10 cellular contexts compared by ENCODE assay signal in the genomic region with DNA sequence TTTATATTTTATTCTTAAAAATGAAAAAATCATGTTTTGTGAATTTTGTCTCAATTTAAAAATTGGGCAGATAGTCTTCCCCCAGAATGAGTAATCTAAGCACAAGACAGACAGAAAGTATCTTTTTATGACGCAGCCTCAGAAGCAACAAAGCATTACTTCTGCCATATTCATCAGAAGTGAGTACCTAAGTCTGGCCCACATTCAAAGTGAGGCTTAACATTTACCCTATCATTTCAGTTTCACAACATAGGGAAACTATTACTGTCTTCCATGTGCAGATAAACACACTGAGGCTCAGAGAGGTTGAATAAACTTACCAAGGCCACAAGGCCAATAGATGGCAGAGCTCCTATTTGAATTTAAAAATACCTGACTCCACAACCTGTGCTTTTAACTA. TPM values are rescaled to one million over a fixed set of nuclear protein-coding genes. Genes with fewer than 3 reads are reported as not detected.
A peak's percentile ranks its signal among the peaks of the same experiment; 100 is the strongest.
DNase-seq lines count a peak whose midpoint lies in the region; ATAC-seq and TF ChIP-seq lines count a peak whose summit lies in the region.
"Had no signal": no experiment of that assay in that cellular context is flagged by ENCODE, and none has a peak within 500 bp of the region (broad histone marks: within the 10 kb centered on the region; RNA-seq: fewer than 3 reads in every experiment).

No MANE protein-coding gene starts in this region.

- H3K9me2 ChIP-seq in hepatocyte (replicated peaks; ENCODE audit: insufficient read depth) = no peaks in the 10 kb centered on the region

- H3K4me3 ChIP-seq in ACC112 (ENCODE audit: low read depth, low read length) (no peak overlapping the region), tibial artery (no peak overlapping the region), hepatocyte (no peak overlapping the region)

- no peak for DNase-seq in activated naive CD8-positive, alpha-beta T cell treated with anti-CD3 and anti-CD28 coated beads for 36 hours
- DNase-seq in tibial artery = no peak
- no peak for DNase-seq in activated gamma-delta T cell (lab: John Stamatoyannopoulos, UW)
- no peak for DNase-seq in hepatocyte (ENCODE audit: low spot score)
- DNase-seq in ureter (ENCODE audit: low spot score) = no peak
- DNase-seq: dermis blood vessel endothelial cell, NCI-H1694 treated with DMSO at 0.1 percent for 48 hours had no signal

- H4K20me1 ChIP-seq in hepatocyte (ENCODE audit: insufficient read depth, poor library complexity, severe bottlenecking) = no peaks in the 10 kb centered on the region

- H3K9me3 Mint-ChIP-seq in activated naive CD8-positive, alpha-beta T cell treated with anti-CD3 and anti-CD28 coated beads for 36 hours = no peaks in the 10 kb centered on the region

- TF ChIP-seq CTCF in tibial artery (IDR thresholded peaks at IDR 0.05) = no peak
- TF ChIP-seq CTCF in hepatocyte (IDR thresholded peaks at IDR 0.05; ENCODE audit: poor library complexity) = no peak

- intact Hi-C loops in tibial artery (cut with DNase I; ENCODE audit: low total_unique reads) = no loop called here

- H3K27me3 ChIP-seq in ACC112 (ENCODE audit: insufficient read depth, low read length) (no peaks in the 10 kb centered on the region), tibial artery (no peaks in the 10 kb centered on the region), hepatocyte (no peaks in the 10 kb centered on the region)

- H3K27ac ChIP-seq in ACC112 (ENCODE audit: low read depth, low read length) = peak overlapping the region; percentile 50; the same call in 1 of the 2 replicates
- no peak overlapping the region for H3K27ac ChIP-seq in tibial artery
- no peak overlapping the region for H3K27ac ChIP-seq in hepatocyte

- no peaks in the 10 kb centered on the region for H3K36me3 Mint-ChIP-seq in activated naive CD8-positive, alpha-beta T cell treated with anti-CD3 and anti-CD28 coated beads for 36 hours

- no peak overlapping the region for H3K4me2 ChIP-seq in hepatocyte

- no peaks in the 10 kb centered on the region for H3K36me3 ChIP-seq in ACC112 (ENCODE audit: insufficient read depth, low read length)
- H3K36me3 ChIP-seq in tibial artery = no peaks in the 10 kb centered on the region
- H3K36me3 ChIP-seq in hepatocyte (replicated peaks; ENCODE audit: insufficient read depth, low read depth) = no peaks in the 10 kb centered on the region

- H3K9me3 ChIP-seq in tibial artery = no peaks in the 10 kb centered on the region
- H3K9me3 ChIP-seq in hepatocyte (ENCODE audit: low read depth) = no peaks in the 10 kb centered on the region

- H3K27ac Mint-ChIP-seq in activated naive CD8-positive, alpha-beta T cell treated with anti-CD3 and anti-CD28 coated beads for 36 hours = peak overlapping the region; percentile 94

- peaks cover 12% of the 10 kb centered on the region for H3K4me1 ChIP-seq in ACC112 (ENCODE audit: control insufficient read depth, insufficient read depth, low read length, unreplicated experiment)
- peaks cover 0 to 5% (median 0%) of the 10 kb centered on the region in 4 donors for H3K4me1 ChIP-seq in tibial artery
- peaks cover 13% of the 10 kb centered on the region for H3K4me1 ChIP-seq in hepatocyte (ENCODE audit: insufficient read depth)

- H2AFZ ChIP-seq in ACC112 (ENCODE audit: low read length, unreplicated experiment) (no peak overlapping the region), hepatocyte (no peak overlapping the region)

- no peaks in the 10 kb centered on the region for H3K27me3 Mint-ChIP-seq in activated naive CD8-positive, alpha-beta T cell treated with anti-CD3 and anti-CD28 coated beads for 36 hours

- H3K79me2 ChIP-seq in ACC112 (ENCODE audit: control insufficient read depth, insufficient read depth, low read length, unreplicated experiment) (peaks cover 3% of the 10 kb centered on the region), hepatocyte (no peaks in the 10 kb centered on the region)

- WGBS in hepatocyte (ENCODE audit: low lambda C conversion rate, missing lambda C conversion rate) = 90% methylated on average over 1 of the region's 1 CpG

- ATAC-seq in GM18517 (IDR thresholded peaks at IDR 0.05; ENCODE audit: unreplicated experiment) = peak; percentile 47
- peak; percentile 52 for ATAC-seq in HG02884 (IDR thresholded peaks at IDR 0.05; ENCODE audit: unreplicated experiment)

- peaks cover 27% of the 10 kb centered on the region for H3K4me1 Mint-ChIP-seq in activated naive CD8-positive, alpha-beta T cell treated with anti-CD3 and anti-CD28 coated beads for 36 hours

- H3K4me3 Mint-ChIP-seq in activated naive CD8-positive, alpha-beta T cell treated with anti-CD3 and anti-CD28 coated beads for 36 hours = no peak overlapping the region

RNA-seq across cellular contexts. Expression of gene PRDX4, which starts 4.4 kb away (rescaled TPM):
- total RNA-seq in activated naive CD8-positive, alpha-beta T cell treated with anti-CD3 and anti-CD28 coated beads for 36 hours = 10 to 100 TPM; 46.6 to 46.9 TPM
- total RNA-seq in hepatocyte (601 and 649 TPM in 2 replicates), ureter (53.9 TPM)
- 841 and 910 TPM in 2 replicates for polyA plus RNA-seq in hepatocyte

Comparison
In these comparisons a context has a peak if more than half of its experiments do, and no peak if none do; other contexts are left out.
1. RNA of gene PRDX4, which starts 4.4 kb away (total RNA-seq): 601 to 649 TPM in hepatocyte; 53.9 TPM in ureter (single experiment) and 46.6 to 46.9 TPM in activated naive CD8-positive, alpha-beta T cell treated with anti-CD3 and anti-CD28 coated beads for 36 hours; every median in the first group is over 10 times any median in the second.